ENCODE assay signal across 34 cellular contexts in genomic region chr13:26718872-26719271, GRCh38. TPM values are rescaled to one million over a fixed set of nuclear protein-coding genes. Genes with fewer than 3 reads are reported as not detected.
"Had no signal": no experiment of that assay in that cellular context is flagged by ENCODE, and none has a peak within 500 bp of the region (broad histone marks: within the 10 kb centered on the region; RNA-seq: fewer than 3 reads in every experiment).

No MANE protein-coding gene starts in this region.

- H3K27me3 Mint-ChIP-seq: stimulated activated naive CD8-positive, alpha-beta T cell treated with anti-CD3 and anti-CD28 coated beads, Interleukin-15, Interleukin-2, amounts not matched to agents 100 ng/mL and 50 ng/mL, for 24 hours had no signal

- H3K9me3 Mint-ChIP-seq: stimulated activated naive CD8-positive, alpha-beta T cell treated with anti-CD3 and anti-CD28 coated beads, Interleukin-15, Interleukin-2, amounts not matched to agents 100 ng/mL and 50 ng/mL, for 24 hours had no signal

- H3K4me3 Mint-ChIP-seq: endodermal cell; mesothelial cell of epicardium; nephron progenitor cell; stimulated activated naive B cell treated with anti-CD40 and anti-IgM and Interleukin-4, amounts not matched to agents 10 μg/mL and 1 μg/mL and 100 μg/mL, for 72 hours; stimulated activated naive CD8-positive, alpha-beta T cell treated with anti-CD3 and anti-CD28 coated beads, Interleukin-15, Interleukin-2, amounts not matched to agents 100 ng/mL and 50 ng/mL, for 24 hours had no signal

- H3K27me3 ChIP-seq: foreskin keratinocyte, ovary, sigmoid colon, tibial nerve, upper lobe of right lung, uterus had no signal

- ATAC-seq: esophagus mucosa; foreskin keratinocyte; gastroesophageal sphincter; heart right ventricle; left cardiac atrium; left lung; mucosa of descending colon; psoas muscle; right cardiac atrium; stimulated activated naive B cell treated with anti-CD40 and anti-IgM and Interleukin-4, amounts not matched to agents 10 μg/mL and 1 μg/mL and 100 μg/mL, for 72 hours; upper lobe of right lung had no signal

- H3K27ac Mint-ChIP-seq: endodermal cell; mesothelial cell of epicardium; naive B cell; nephron progenitor cell; stimulated activated naive B cell treated with anti-CD40 and anti-IgM and Interleukin-4, amounts not matched to agents 10 μg/mL and 1 μg/mL and 100 μg/mL, for 72 hours; stimulated activated naive CD8-positive, alpha-beta T cell treated with anti-CD3 and anti-CD28 coated beads, Interleukin-15, Interleukin-2, amounts not matched to agents 100 ng/mL and 50 ng/mL, for 24 hours had no signal

- H3K36me3 Mint-ChIP-seq: mesothelial cell of epicardium; naive B cell; stimulated activated naive B cell treated with anti-CD40 and anti-IgM and Interleukin-4, amounts not matched to agents 10 μg/mL and 1 μg/mL and 100 μg/mL, for 72 hours had no signal

- H3K9me3 ChIP-seq: gastroesophageal sphincter, heart right ventricle, left lung, mucosa of descending colon, ovary, psoas muscle, sigmoid colon, spleen, thoracic aorta, tibial nerve, upper lobe of right lung, uterus had no signal

- H3K27ac ChIP-seq: dorsolateral prefrontal cortex, epithelial cell of prostate, foreskin keratinocyte, gastroesophageal sphincter, heart right ventricle, left lung, ovary, psoas muscle, sigmoid colon, spleen, thoracic aorta, tibial nerve, upper lobe of right lung, uterus had no signal

- H3K4me1 Mint-ChIP-seq: endodermal cell, mesothelial cell of epicardium, nephron progenitor cell had no signal

- H3K36me3 ChIP-seq: gastroesophageal sphincter, heart right ventricle, left lung, ovary, sigmoid colon, spleen, thoracic aorta, tibial nerve, upper lobe of right lung, uterus had no signal

- DNase-seq: dorsolateral prefrontal cortex; effector CD4-positive, alpha-beta T cell; endodermal cell; foreskin keratinocyte; heart right ventricle; hippocampal formation; left cardiac atrium; left lung; mesenchymal stem cell; mucosa of descending colon; naive B cell; nephron progenitor cell; nucleus accumbens; ovary; psoas muscle; right cardiac atrium; sigmoid colon; spleen; stimulated activated CD4-positive, alpha-beta T cell treated with anti-CD3 and anti-CD28 coated beads, Interleukin-4, amount 100 ng/mL, for 4 hours; stimulated activated naive B cell treated with anti-CD40 and anti-IgM and Interleukin-4, amounts not matched to agents 10 μg/mL and 1 μg/mL and 100 μg/mL, for 72 hours; upper lobe of right lung; uterus had no signal

- H3K4me3 ChIP-seq: dorsolateral prefrontal cortex, gastroesophageal sphincter, heart right ventricle, left lung, mucosa of descending colon, ovary, psoas muscle, sigmoid colon, spleen, thoracic aorta, tibial nerve, upper lobe of right lung, uterus had no signal

- H3K4me1 ChIP-seq: foreskin keratinocyte, gastroesophageal sphincter, heart right ventricle, psoas muscle, sigmoid colon, tibial nerve, upper lobe of right lung, uterus had no signal

RNA-seq across cellular contexts. Expression of gene GPR12, which starts 41.7 kb away (rescaled TPM):
- total RNA-seq: endodermal cell, fibroblast of lung, foreskin keratinocyte, kidney epithelial cell, left lung, lung microvascular endothelial cell, mesothelial cell of epicardium, mucosa of descending colon, renal cortical epithelial cell, right cardiac atrium, skeletal muscle tissue, upper lobe of right lung, uterus had no signal
